33 cellular contexts compared by ENCODE assay signal in genomic region chr1:170725326-170725725, GRCh38.
"Had no signal": no experiment of that assay in that cellular context is flagged by ENCODE, and none has a peak within 500 bp of the region (broad histone marks: within the 10 kb centered on the region; RNA-seq: fewer than 3 reads in every experiment).

No MANE protein-coding gene starts in this region.

- H3K4me3 ChIP-seq: ascending aorta, cardiac muscle cell had no signal

- H3K27me3 ChIP-seq: ascending aorta, cardiac muscle cell had no signal

- ATAC-seq: activated CD4-positive, alpha-beta T cell treated with anti-CD3 and anti-CD28 coated beads for 36 hours; activated CD4-positive, CD25-positive, alpha-beta regulatory T cell treated with anti-CD3 and anti-CD28 coated beads, Interleukin-2, amount 50 U/mL, for 24 hours; activated CD8-positive, alpha-beta memory T cell treated with anti-CD3 and anti-CD28 coated beads, Interleukin-2, amount 10 ng/mL, durations not matched to agents 7 days and 5 days; activated CD8-positive, alpha-beta T cell treated with anti-CD3 and anti-CD28 coated beads, Interleukin-2, amount 10 ng/mL, durations not matched to agents 7 days and 5 days; activated naive CD8-positive, alpha-beta T cell treated with anti-CD3 and anti-CD28 coated beads, Interleukin-2, amount 50 U/mL, for 24 hours; WTC11 had no signal

- H3K27ac ChIP-seq: ascending aorta, cardiac muscle cell, WERI-Rb-1 had no signal

- DNase-seq: activated CD4-positive, alpha-beta memory T cell treated with anti-CD3 and anti-CD28 coated beads, Interleukin-2, amount 10 ng/mL, durations not matched to agents 7 days and 5 days; activated CD4-positive, alpha-beta T cell treated with anti-CD3 and anti-CD28 coated beads for 1 hour; activated CD4-positive, alpha-beta T cell treated with anti-CD3 and anti-CD28 coated beads for 36 hours; activated CD4-positive, alpha-beta T cell treated with anti-CD3 and anti-CD28 coated beads for 48 hours; activated CD4-positive, alpha-beta T cell treated with anti-CD3 and anti-CD28 coated beads, Interleukin-2, amount 10 ng/mL, durations not matched to agents 7 days and 5 days; activated CD4-positive, alpha-beta T cell treated with anti-CD3 and anti-CD28 coated beads, Interleukin-2, amount 50 U/mL, for 48 hours; activated CD4-positive, CD25-positive, alpha-beta regulatory T cell; activated CD8-positive, alpha-beta memory T cell treated with anti-CD3 and anti-CD28 coated beads for 24 hours; activated CD8-positive, alpha-beta memory T cell treated with anti-CD3 and anti-CD28 coated beads, Interleukin-2, amount 10 ng/mL, durations not matched to agents 7 days and 5 days; activated CD8-positive, alpha-beta memory T cell treated with anti-CD3 and anti-CD28 coated beads, Interleukin-2, amount 50 U/mL, for 48 hours; activated CD8-positive, alpha-beta T cell treated with anti-CD3 and anti-CD28 coated beads, Interleukin-2, amount 10 ng/mL, durations not matched to agents 7 days and 5 days; activated effector memory CD4-positive, alpha-beta T cell treated with Interleukin-2 at 50 U/mL for 16 hours; activated gamma-delta T cell; activated naive CD4-positive, alpha-beta T cell treated with anti-CD3 and anti-CD28 coated beads, Interleukin-2, amount 10 ng/mL, durations not matched to agents 7 days and 5 days; activated naive CD4-positive, alpha-beta T cell treated with Interleukin-2 at 50 U/mL for 16 hours; activated naive CD8-positive, alpha-beta T cell treated with anti-CD3 and anti-CD28 coated beads, Interleukin-2, amount 10 ng/mL, durations not matched to agents 7 days and 5 days; activated naive CD8-positive, alpha-beta T cell treated with anti-CD3 and anti-CD28 coated beads, Interleukin-2, amount 50 U/mL, for 24 hours; activated T-cell treated with anti-CD3 and anti-CD28 coated beads, Interleukin-2, amount 50 U/mL, for 24 hours; activated T-cell treated with anti-CD3 and anti-CD28 coated beads, Interleukin-2, amount 50 U/mL, for 48 hours; amygdala; anterior cingulate cortex; caudate nucleus; cerebellar nuclear complex; T-helper 1 cell; T-helper 2 cell; T-helper 9 cell; WERI-Rb-1 had no signal

- FAIRE-seq: bronchial epithelial cell, TTC549 had no signal

- H3K36me3 ChIP-seq: cardiac muscle cell, WERI-Rb-1 had no signal
